ENCODE assay signal across 19 cellular contexts in genomic region chrX:133971586-133971985, GRCh38. TPM values are rescaled to one million over a fixed set of nuclear protein-coding genes. Genes with fewer than 3 reads are reported as not detected.
A peak's percentile ranks its signal among the peaks of the same experiment; 100 is the strongest.
DNase-seq lines count a peak whose midpoint lies in the region; ATAC-seq and TF ChIP-seq lines count a peak whose summit lies in the region.
"Had no signal": no experiment of that assay in that cellular context is flagged by ENCODE, and none has a peak within 500 bp of the region (broad histone marks: within the 10 kb centered on the region; RNA-seq: fewer than 3 reads in every experiment).

No MANE protein-coding gene starts in this region.

- DNase-seq in Caco-2 (no peak), GM23338 (ENCODE audit: low spot score) (no peak), neuronal stem cell (ENCODE audit: low spot score) (no peak), NCI-H345 treated with DMSO at 0.1 percent for 48 hours (lab: John Stamatoyannopoulos, UW; ENCODE audit: unreplicated experiment) (no peak), NCI-H526 (lab: John Stamatoyannopoulos, UW) (no peak)
- no peak for DNase-seq in activated T-cell treated with anti-CD3 and anti-CD28 coated beads, Interleukin-2, amount 50 U/mL, for 4 hours
- DNase-seq: C1 segment of cervical spinal cord; CD4-positive, alpha-beta memory T cell; COR-L47; DMS79; EL; GDM1; GM23248; H9 had no signal

- peaks cover 4% of the 10 kb centered on the region for H3K36me3 ChIP-seq in Caco-2 (ENCODE audit: control insufficient read depth, insufficient read depth, low read length)
- H3K36me3 ChIP-seq in GM23338 (ENCODE audit: insufficient read depth), result no peaks in the 10 kb centered on the region
- H3K36me3 ChIP-seq in neuronal stem cell (replicated peaks in 1 of 2; ENCODE audit: control insufficient read depth in 2 of 2, insufficient read depth in 2 of 2, low read length in 2 of 2), result no peaks in the 10 kb centered on the region

- H2AFZ ChIP-seq in GM23338 (no peak overlapping the region), neuronal stem cell (ENCODE audit: low read length) (no peak overlapping the region)
- H2AFZ ChIP-seq: GM23248 had no signal

- H3K36me3 Mint-ChIP-seq in Caco-2 (ENCODE audit: insufficient read depth, unreplicated experiment) (peaks cover 28% of the 10 kb centered on the region), GM23338 (ENCODE audit: low read depth) (no peaks in the 10 kb centered on the region; the same call in 2 of the 3 replicates), nephron (ENCODE audit: low read depth) (peaks cover 27% of the 10 kb centered on the region)
- H3K36me3 Mint-ChIP-seq in activated T-cell treated with anti-CD3 and anti-CD28 coated beads, Interleukin-2, amount 50 U/mL, for 4 hours (ENCODE audit: insufficient read depth), result no peaks in the 10 kb centered on the region
- H3K36me3 Mint-ChIP-seq: CD4-positive, alpha-beta memory T cell had no signal

- no peak overlapping the region for H3K4me2 ChIP-seq in GM23338
- no peak overlapping the region for H3K4me2 ChIP-seq in neuronal stem cell (ENCODE audit: insufficient read depth, low read length, poor library complexity, severe bottlenecking)

- no peak overlapping the region for H2BK5ac ChIP-seq in neuronal stem cell (ENCODE audit: low read length)

- no peak overlapping the region for H3K4ac ChIP-seq in neuronal stem cell (ENCODE audit: low read length)

- H3K4me1 ChIP-seq in Caco-2 (peaks cover 36% of the 10 kb centered on the region), GM23338 (ENCODE audit: insufficient read depth) (peaks cover 31% of the 10 kb centered on the region), neuronal stem cell (ENCODE audit: control insufficient read depth in 2 of 2, insufficient read depth in 1 of 2, low read depth in 1 of 2, low read length in 2 of 2) (peaks cover 4 to 10% of the 10 kb centered on the region in 2 donors)

- H2BK120ac ChIP-seq in neuronal stem cell (ENCODE audit: low read depth, low read length), result no peak overlapping the region

- no peak overlapping the region for H3K14ac ChIP-seq in neuronal stem cell (ENCODE audit: low read length)

- H3K4me3 Mint-ChIP-seq in Caco-2 (ENCODE audit: unreplicated experiment), result peak overlapping the region; percentile 27
- no peak overlapping the region for H3K4me3 Mint-ChIP-seq in GM23338
- H3K4me3 Mint-ChIP-seq in nephron, result no peak overlapping the region
- H3K4me3 Mint-ChIP-seq in activated T-cell treated with anti-CD3 and anti-CD28 coated beads, Interleukin-2, amount 50 U/mL, for 4 hours, result no peak overlapping the region
- H3K4me3 Mint-ChIP-seq: CD4-positive, alpha-beta memory T cell; H9 had no signal

- H3K23ac ChIP-seq in neuronal stem cell (ENCODE audit: low read depth, low read length, poor library complexity), result no peak overlapping the region

- H3K27me3 ChIP-seq in Caco-2 (replicated peaks; ENCODE audit: control insufficient read depth, insufficient read depth, low read length) (no peaks in the 10 kb centered on the region), GM23338 (ENCODE audit: insufficient read depth) (no peaks in the 10 kb centered on the region), neuronal stem cell (ENCODE audit: control insufficient read depth in 3 of 3, insufficient read depth in 3 of 3, low read depth in 1 of 3, low read length in 3 of 3) (peaks cover 0 to 8% (median 0%) of the 10 kb centered on the region in 3 experiments)

- POLR2A ChIA-PET in Caco-2 (lab: Charles Lee), result no interaction called here

- H2BK15ac ChIP-seq in neuronal stem cell (ENCODE audit: low read length), result no peak overlapping the region

- H4K20me1 ChIP-seq in GM23338 (replicated peaks; ENCODE audit: insufficient read depth), result no peaks in the 10 kb centered on the region

- H3K4me3 ChIP-seq in Caco-2 (ENCODE audit: low read depth, low read length), result no peak overlapping the region
- H3K4me3 ChIP-seq in GM23338, result no peak overlapping the region
- no peak overlapping the region for H3K4me3 ChIP-seq in neuronal stem cell (ENCODE audit: low read length in 2 of 2)
- H3K4me3 ChIP-seq: GM12878, GM23248 had no signal

- no peaks in the 10 kb centered on the region for H3K27me3 Mint-ChIP-seq in Caco-2 (ENCODE audit: insufficient read depth, unreplicated experiment)
- H3K27me3 Mint-ChIP-seq in GM23338 (ENCODE audit: insufficient read depth, low read depth, poor library complexity), result no peaks in the 10 kb centered on the region
- H3K27me3 Mint-ChIP-seq in nephron (ENCODE audit: low read depth), result no peaks in the 10 kb centered on the region
- no peaks in the 10 kb centered on the region for H3K27me3 Mint-ChIP-seq in activated T-cell treated with anti-CD3 and anti-CD28 coated beads, Interleukin-2, amount 50 U/mL, for 4 hours (ENCODE audit: low read depth)

- H3K18ac ChIP-seq in neuronal stem cell (ENCODE audit: low read length), result no peak overlapping the region

- H3F3A ChIP-seq in GM23338 (replicated peaks; ENCODE audit: low read depth), result no peaks in the 10 kb centered on the region

- no peaks in the 10 kb centered on the region for H3K9me3 ChIP-seq in Caco-2
- no peaks in the 10 kb centered on the region for H3K9me3 ChIP-seq in neuronal stem cell (replicated peaks in 1 of 2; ENCODE audit: control insufficient read depth in 2 of 2, insufficient read depth in 1 of 2, low read depth in 1 of 2, low read length in 2 of 2)

- H3K9me3 Mint-ChIP-seq in Caco-2 (ENCODE audit: unreplicated experiment) (no peaks in the 10 kb centered on the region), GM23338 (no peaks in the 10 kb centered on the region), nephron (no peaks in the 10 kb centered on the region)
- no peaks in the 10 kb centered on the region for H3K9me3 Mint-ChIP-seq in activated T-cell treated with anti-CD3 and anti-CD28 coated beads, Interleukin-2, amount 50 U/mL, for 4 hours
- H3K9me3 Mint-ChIP-seq: CD4-positive, alpha-beta memory T cell; H9 had no signal

- no CpG with 5 or more reads among the region's 3 CpGs for WGBS in neuronal stem cell (ENCODE audit: extremely low coverage in 2 of 2, insufficient read length in 2 of 2, insufficient replicate concordance in 1 of 2), 2 donors

- H3K27ac Mint-ChIP-seq in Caco-2 (ENCODE audit: unreplicated experiment) (peak overlapping the region; percentile 43), GM23338 (no peak overlapping the region), nephron (peak overlapping the region in 2 of 3 experiments; percentile 56 to 75)
- H3K27ac Mint-ChIP-seq: CD4-positive, alpha-beta memory T cell had no signal

- no peak for ATAC-seq in GM23338
- ATAC-seq in activated T-cell treated with anti-CD3 and anti-CD28 coated beads, Interleukin-2, amount 50 U/mL, for 4 hours, result no peak
- ATAC-seq: GM12878, HCT116 had no signal

- no peak for TF ChIP-seq CTCF in Caco-2 (IDR thresholded peaks at IDR 0.05; ENCODE audit: insufficient read depth in 1 of 2, low read depth in 1 of 2, low read length in 1 of 2, severe bottlenecking in 1 of 2, unreplicated experiment in 1 of 2)
- no peak for TF ChIP-seq CTCF in GM23338 (conservative IDR thresholded peaks at IDR 0.05; ENCODE audit: low read depth in 2 of 2)
- no peak for TF ChIP-seq CTCF in nephron (IDR thresholded peaks at IDR 0.05; ENCODE audit: unreplicated experiment in 3 of 3)

- no TSS peak for BruUV-seq in Caco-2 (replicated peaks; lab: Mats Ljungman, UMichigan)

- H4K8ac ChIP-seq in neuronal stem cell (ENCODE audit: low read depth, low read length), result no peak overlapping the region

- H2BK12ac ChIP-seq in neuronal stem cell (ENCODE audit: low read length), result no peak overlapping the region

- H2AK5ac ChIP-seq in neuronal stem cell (ENCODE audit: low read depth, low read length), result no peak overlapping the region

- intact Hi-C loops in Caco-2 (cut with micrococcal nuclease; ENCODE audit: unreplicated experiment), result loop anchor here (2.0 kb wide), 1 partner anchor 13 kb away; the partner anchor contains the start of gene GPC3

- H3K27ac ChIP-seq in GM23338 (ENCODE audit: low read depth) (peak overlapping the region; percentile 78; the same call in 1 of the 2 replicates), neuronal stem cell (replicated peaks; ENCODE audit: low read length) (peak overlapping the region; percentile 46)
- H3K27ac ChIP-seq: GM23248 had no signal

- H3K4me1 Mint-ChIP-seq in Caco-2 (ENCODE audit: low read depth, unreplicated experiment) (peaks cover 38% of the 10 kb centered on the region), GM23338 (peaks cover 33% of the 10 kb centered on the region), nephron (peaks cover 35% of the 10 kb centered on the region)
- H3K4me1 Mint-ChIP-seq in activated T-cell treated with anti-CD3 and anti-CD28 coated beads, Interleukin-2, amount 50 U/mL, for 4 hours (ENCODE audit: low read depth), result no peaks in the 10 kb centered on the region
- H3K4me1 Mint-ChIP-seq: CD4-positive, alpha-beta memory T cell had no signal

- H3K79me1 ChIP-seq in neuronal stem cell (ENCODE audit: low read depth, low read length), result peaks cover 3% of the 10 kb centered on the region

- no peaks in the 10 kb centered on the region for H3K79me2 ChIP-seq in GM23338 (replicated peaks; ENCODE audit: insufficient read depth)

- H3K9me2 ChIP-seq in GM23338 (ENCODE audit: insufficient read depth), result no peaks in the 10 kb centered on the region

- CTCF ChIA-PET in Caco-2 (lab: Charles Lee), result interaction anchor here (1.8 kb wide), 1 partner anchor 50 kb away, joined by 10 read pairs; no protein-coding TSS in a partner anchor

- no peak overlapping the region for H4K91ac ChIP-seq in neuronal stem cell (ENCODE audit: low read depth, low read length, poor library complexity)

- H3K9ac ChIP-seq in neuronal stem cell (ENCODE audit: low read depth, low read length, poor library complexity), result no peak overlapping the region
- H3K9ac ChIP-seq: GM23248 had no signal

TF ChIP-seq in GM23338, 12 proteins besides CTCF, POLR2A, EP300 and RAD21 (continues in another document):
- TF ChIP-seq JUNB (IDR thresholded peaks at IDR 0.05; ENCODE audit: unreplicated experiment) (no peak), ZNF114 (CRISPR knock-in tag; IDR thresholded peaks at IDR 0.05) (no peak), NANOG (IDR thresholded peaks at IDR 0.05; ENCODE audit: borderline replicate concordance) (no peak)

RNA-seq across cellular contexts. Expression of gene GPC3, which starts 13.8 kb away (rescaled TPM):
- 233 and 266 TPM in 2 replicates for total RNA-seq in Caco-2 (2022)
- 60.1 and 61.2 TPM in 2 replicates for total RNA-seq in GM23338 (2014; rRNA removed; shearing (Covaris generic))
- 34.3 and 36.8 TPM in 2 replicates for polyA plus RNA-seq in GM23338 (2016; fragmentation: Nextera tagmentation; extraction: Ambion mirVana)
- 308 TPM for polyA plus RNA-seq in neuronal stem cell (2013, experiment 1 of 2)
- 313 TPM for polyA plus RNA-seq in neuronal stem cell (2013, experiment 2 of 2)
- total RNA-seq in activated T-cell treated with anti-CD3 and anti-CD28 coated beads, Interleukin-2, amount 50 U/mL, for 4 hours, result under 1 TPM; 0.46 to 0.82 (median 0.54) TPM
- total RNA-seq: A172, GM23248 had no signal
- polyA plus RNA-seq: BJ, GM23248 had no signal

Comparison
In these comparisons a context has a peak if more than half of its experiments do, and no peak if none do; other contexts are left out.
1. RNA of gene GPC3, which starts 13.8 kb away (total RNA-seq): 233 to 266 TPM in Caco-2 and 60.1 to 61.2 TPM in GM23338; 0.46 to 0.82 TPM in activated T-cell treated with anti-CD3 and anti-CD28 coated beads, Interleukin-2, amount 50 U/mL, for 4 hours; every median in the first group is over 10 times any median in the second.